14 cellular contexts compared by ENCODE assay signal in genomic region chr1:225461533-225462428, GRCh38. TPM values are rescaled to one million over a fixed set of nuclear protein-coding genes. Genes with fewer than 3 reads are reported as not detected.
DNase-seq lines count a peak whose midpoint lies in the region; ATAC-seq lines count a peak whose summit lies in the region.
"Had no signal": no experiment of that assay in that cellular context is flagged by ENCODE, and none has a peak within 500 bp of the region (broad histone marks: within the 10 kb centered on the region; RNA-seq: fewer than 3 reads in every experiment).

No MANE protein-coding gene starts in this region.

- H3K9me3 ChIP-seq in stomach smooth muscle (ENCODE audit: control insufficient read depth in 2 of 2, low read length in 2 of 2) = no peaks in the 10 kb centered on the region
- H3K9me3 ChIP-seq: heart right ventricle had no signal

- peak overlapping the region; percentile 92 for H3K27ac ChIP-seq in stomach smooth muscle (ENCODE audit: low read length)

- DNase-seq in activated naive CD4-positive, alpha-beta T cell treated with anti-CD3 and anti-CD28 coated beads for 36 hours = peak; percentile 4
- DNase-seq in activated naive CD4-positive, alpha-beta T cell (lab: John Stamatoyannopoulos, UW) = no peak
- DNase-seq in NCI-H524 treated with DMSO at 0.1 percent for 48 hours (lab: John Stamatoyannopoulos, UW) = peak; percentile 23
- no peak for DNase-seq in left ventricle myocardium superior
- DNase-seq in hepatic stellate cell (ENCODE audit: low spot score) = no peak
- no peak for DNase-seq in NOMO-1 treated with DMSO at 0.1 percent for 48 hours (lab: John Stamatoyannopoulos, UW; ENCODE audit: unreplicated experiment)
- DNase-seq: activated effector memory CD4-positive, alpha-beta T cell treated with Interleukin-2 at 50 U/mL for 16 hours; heart right ventricle; MV-4-11 had no signal

- H3K36me3 Mint-ChIP-seq in activated naive CD4-positive, alpha-beta T cell treated with anti-CD3 and anti-CD28 coated beads for 36 hours (ENCODE audit: low read depth) = no peaks in the 10 kb centered on the region
- H3K36me3 Mint-ChIP-seq: mesothelial cell of epicardium had no signal

- H3K27me3 Mint-ChIP-seq in activated naive CD4-positive, alpha-beta T cell treated with anti-CD3 and anti-CD28 coated beads for 36 hours (ENCODE audit: low read depth) = no peaks in the 10 kb centered on the region

- H3K36me3 ChIP-seq in stomach smooth muscle (ENCODE audit: control insufficient read depth in 2 of 2, insufficient read depth in 2 of 2, low read length in 2 of 2) = no peaks in the 10 kb centered on the region
- H3K36me3 ChIP-seq: HAP-1, heart right ventricle had no signal

- intact Hi-C loops in activated naive CD4-positive, alpha-beta T cell treated with anti-CD3 and anti-CD28 coated beads for 36 hours (cut with micrococcal nuclease) = no loop called here
- intact Hi-C loops in left ventricle myocardium superior (cut with micrococcal nuclease) = no loop called here

- ATAC-seq in left ventricle myocardium superior = peak; percentile 30
- no peak for ATAC-seq in HG03432 (IDR thresholded peaks at IDR 0.05; ENCODE audit: unreplicated experiment)
- ATAC-seq: WTC11 had no signal

- no peak overlapping the region for H3K4me3 Mint-ChIP-seq in activated naive CD4-positive, alpha-beta T cell treated with anti-CD3 and anti-CD28 coated beads for 36 hours
- H3K4me3 Mint-ChIP-seq: mesothelial cell of epicardium, WTC11 had no signal

- peak overlapping the region; percentile 71 to 83 for H3K9ac ChIP-seq in stomach smooth muscle (ENCODE audit: low read length in 2 of 2)

- H3K27me3 ChIP-seq in stomach smooth muscle (ENCODE audit: control insufficient read depth in 1 of 2, insufficient read depth in 2 of 2, low read length in 2 of 2) = no peaks in the 10 kb centered on the region
- H3K27me3 ChIP-seq: heart right ventricle had no signal

- H3K27ac Mint-ChIP-seq in activated naive CD4-positive, alpha-beta T cell treated with anti-CD3 and anti-CD28 coated beads for 36 hours = peak overlapping the region; percentile 10
- H3K27ac Mint-ChIP-seq: mesothelial cell of epicardium, WTC11 had no signal

- H3K9me3 Mint-ChIP-seq in activated naive CD4-positive, alpha-beta T cell treated with anti-CD3 and anti-CD28 coated beads for 36 hours = no peaks in the 10 kb centered on the region

- CTCF ChIA-PET in activated naive CD4-positive, alpha-beta T cell treated with anti-CD3 and anti-CD28 coated beads for 36 hours (lab: Charles Lee) = interaction anchor here (1.2 to 1.6 kb wide), 3 partner anchors 11 to 22 kb away, joined by 3 to 5 read pairs (median 5); no protein-coding TSS in a partner anchor

- H3K4me1 Mint-ChIP-seq in activated naive CD4-positive, alpha-beta T cell treated with anti-CD3 and anti-CD28 coated beads for 36 hours (ENCODE audit: low read depth) = peaks cover 27% of the 10 kb centered on the region

- peaks cover 60% of the 10 kb centered on the region for H3K4me1 ChIP-seq in stomach smooth muscle (ENCODE audit: control insufficient read depth, insufficient read depth, low read length)
- H3K4me1 ChIP-seq: HAP-1 had no signal

- peak overlapping the region; percentile 65 to 68 for H3K4me3 ChIP-seq in stomach smooth muscle (ENCODE audit: low read length in 2 of 2)
- H3K4me3 ChIP-seq: HAP-1, heart right ventricle had no signal

RNA-seq across cellular contexts. Expression of gene LBR, which starts 33.9 kb away (rescaled TPM):
- total RNA-seq in activated naive CD4-positive, alpha-beta T cell treated with anti-CD3 and anti-CD28 coated beads for 36 hours = 100 to 1,000 TPM; 132 to 138 TPM
- total RNA-seq in left ventricle myocardium superior = 9.5 TPM

Comparison
In these comparisons a context has a peak if more than half of its experiments do, and no peak if none do; other contexts are left out.
1. DNase-seq: peak in activated naive CD4-positive, alpha-beta T cell treated with anti-CD3 and anti-CD28 coated beads for 36 hours (single experiment) and NCI-H524 treated with DMSO at 0.1 percent for 48 hours (single experiment); none in activated naive CD4-positive, alpha-beta T cell (0 of 4), left ventricle myocardium superior (single experiment), hepatic stellate cell (single experiment) and NOMO-1 treated with DMSO at 0.1 percent for 48 hours (single experiment).
2. RNA of gene LBR, which starts 33.9 kb away (total RNA-seq): 132 to 138 TPM in activated naive CD4-positive, alpha-beta T cell treated with anti-CD3 and anti-CD28 coated beads for 36 hours; 9.5 TPM in left ventricle myocardium superior (single experiment); every median in the first group is over 10 times any median in the second.